29 cellular contexts compared by ENCODE assay signal in the genomic region with DNA sequence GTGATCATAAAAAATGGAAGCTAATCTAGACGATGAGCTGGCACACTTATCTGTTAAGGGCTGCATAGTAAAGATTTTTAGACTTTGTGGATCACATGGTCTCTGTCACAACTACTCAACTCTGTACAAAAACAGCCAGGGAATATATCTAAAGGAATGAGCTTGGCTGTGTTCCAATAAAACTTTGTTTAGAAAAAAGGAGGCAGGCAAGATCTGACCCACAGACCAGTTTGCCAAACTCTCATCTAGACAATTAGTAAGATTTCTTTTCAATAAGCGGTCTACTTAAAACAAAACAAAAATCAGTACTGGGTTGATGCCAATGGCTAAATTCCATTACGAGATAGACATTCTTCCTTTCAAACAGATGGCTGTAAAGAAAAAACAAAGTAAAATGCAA. TPM values are rescaled to one million over a fixed set of nuclear protein-coding genes. Genes with fewer than 3 reads are reported as not detected.
DNase-seq lines count a peak whose midpoint lies in the region; ATAC-seq and TF ChIP-seq lines count a peak whose summit lies in the region.
"Had no signal": no experiment of that assay in that cellular context is flagged by ENCODE, and none has a peak within 500 bp of the region (broad histone marks: within the 10 kb centered on the region; RNA-seq: fewer than 3 reads in every experiment).

No MANE protein-coding gene starts in this region.

- CTCF ChIA-PET in activated naive CD4-positive, alpha-beta T cell treated with anti-CD3 and anti-CD28 coated beads for 36 hours (lab: Charles Lee): interaction anchor here (1.2 kb wide), 1 partner anchor 13 kb away, joined by 3 read pairs; no protein-coding TSS in a partner anchor
- CTCF ChIA-PET in activated CD8-positive, alpha-beta T cell treated with anti-CD3 and anti-CD28 coated beads, Interleukin-2, amount 10 ng/mL, durations not matched to agents 7 days and 5 days (lab: Charles Lee): no interaction called here

- POLR2A ChIA-PET in activated CD8-positive, alpha-beta T cell treated with anti-CD3 and anti-CD28 coated beads, Interleukin-2, amount 10 ng/mL, durations not matched to agents 7 days and 5 days (lab: Charles Lee): interaction anchor here (0.9 to 1.1 kb wide), 2 partner anchors 53 to 104 kb away, joined by 3 read pairs; partner anchors contain the start of gene RETREG1

- H3K36me3 Mint-ChIP-seq in activated naive CD4-positive, alpha-beta T cell treated with anti-CD3 and anti-CD28 coated beads for 36 hours (ENCODE audit: low read depth): no peaks in the 10 kb centered on the region
- no peaks in the 10 kb centered on the region for H3K36me3 Mint-ChIP-seq in activated CD8-positive, alpha-beta T cell treated with anti-CD3 and anti-CD28 coated beads, Interleukin-2, amount 10 ng/mL, durations not matched to agents 7 days and 5 days (ENCODE audit: low read depth)
- H3K36me3 Mint-ChIP-seq in stimulated activated effector memory CD8-positive, alpha-beta T cell treated with anti-CD3 and anti-CD28 coated beads, Interleukin-12 subunit alpha, Interleukin-12 subunit beta, amount 100 ng/mL, for 72 hours: no peaks in the 10 kb centered on the region
- H3K36me3 Mint-ChIP-seq: CD4-positive, alpha-beta memory T cell; IgD-negative memory B cell; naive thymus-derived CD4-positive, alpha-beta T cell had no signal

- no peaks in the 10 kb centered on the region for H3K27me3 Mint-ChIP-seq in activated naive CD4-positive, alpha-beta T cell treated with anti-CD3 and anti-CD28 coated beads for 36 hours (ENCODE audit: low read depth)
- peaks cover 1% of the 10 kb centered on the region for H3K27me3 Mint-ChIP-seq in activated CD8-positive, alpha-beta T cell treated with anti-CD3 and anti-CD28 coated beads, Interleukin-2, amount 10 ng/mL, durations not matched to agents 7 days and 5 days (ENCODE audit: low read depth)
- H3K27me3 Mint-ChIP-seq: CD4-positive, alpha-beta memory T cell; IgD-negative memory B cell; stimulated activated naive CD8-positive, alpha-beta T cell treated with anti-CD3 and anti-CD28 coated beads, Interleukin-15, amount 100 ng/mL, for 72 hours had no signal

- H3K4me3 ChIP-seq in AG10803 (ENCODE audit: low read length): no peak overlapping the region
- H3K4me3 ChIP-seq: HAP-1, skin epidermis had no signal

- DNase-seq in AG10803 (ENCODE audit: low read depth): peak; percentile 56
- peak; percentile 74 for DNase-seq in amniotic stem cell (lab: John Stamatoyannopoulos, UW)
- DNase-seq in fibroblast of gingiva (ENCODE audit: low read depth): peak; percentile 81
- peak; percentile 59 for DNase-seq in non-pigmented ciliary epithelial cell (ENCODE audit: low read depth)
- no peak for DNase-seq in activated naive CD4-positive, alpha-beta T cell treated with anti-CD3 and anti-CD28 coated beads for 36 hours
- DNase-seq in activated CD8-positive, alpha-beta T cell treated with anti-CD3 and anti-CD28 coated beads, Interleukin-2, amount 10 ng/mL, durations not matched to agents 7 days and 5 days: no peak
- no peak for DNase-seq in stimulated activated effector memory CD8-positive, alpha-beta T cell treated with anti-CD3 and anti-CD28 coated beads, Interleukin-12 subunit alpha, Interleukin-12 subunit beta, amount 100 ng/mL, for 72 hours (ENCODE audit: low spot score in 2 of 2)
- DNase-seq in SKM-1 (lab: John Stamatoyannopoulos, UW; ENCODE audit: unreplicated experiment): no peak
- DNase-seq: activated T-cell treated with anti-CD3 and anti-CD28 coated beads, Interleukin-2, amount 50 U/mL, for 72 hours; CD4-positive, alpha-beta memory T cell; DMS153; effector memory CD4-positive, alpha-beta T cell; foreskin keratinocyte; hypothalamus; mammary epithelial cell; naive thymus-derived CD4-positive, alpha-beta T cell; NCI-H1436; NCI-H2171 treated with DMSO at 0.1 percent for 48 hours; NCI-H82; OCI-M1; Right ventricle myocardium superior; stimulated activated CD4-positive, alpha-beta T cell treated with anti-CD3 and anti-CD28 coated beads, Interleukin-2, amount 100 ng/mL, for 48 hours; stimulated activated naive CD8-positive, alpha-beta T cell treated with anti-CD3 and anti-CD28 coated beads, Interleukin-15, amount 100 ng/mL, for 72 hours had no signal

- no peak for ATAC-seq in activated CD8-positive, alpha-beta T cell treated with anti-CD3 and anti-CD28 coated beads, Interleukin-2, amount 10 ng/mL, durations not matched to agents 7 days and 5 days
- ATAC-seq in stimulated activated effector memory CD8-positive, alpha-beta T cell treated with anti-CD3 and anti-CD28 coated beads, Interleukin-12 subunit alpha, Interleukin-12 subunit beta, amount 100 ng/mL, for 72 hours: no peak
- ATAC-seq: activated naive CD4-positive, alpha-beta T cell treated with anti-CD3 and anti-CD28 coated beads, Interleukin-2, amount 50 U/mL, for 72 hours; activated T-cell treated with anti-CD3 and anti-CD28 coated beads, Interleukin-2, amount 50 U/mL, for 72 hours; foreskin keratinocyte; naive thymus-derived CD4-positive, alpha-beta T cell; stimulated activated naive CD8-positive, alpha-beta T cell treated with anti-CD3 and anti-CD28 coated beads, Interleukin-15, amount 100 ng/mL, for 72 hours; WTC11 had no signal

- H3K9me3 Mint-ChIP-seq in activated naive CD4-positive, alpha-beta T cell treated with anti-CD3 and anti-CD28 coated beads for 36 hours: no peaks in the 10 kb centered on the region
- no peaks in the 10 kb centered on the region for H3K9me3 Mint-ChIP-seq in activated CD8-positive, alpha-beta T cell treated with anti-CD3 and anti-CD28 coated beads, Interleukin-2, amount 10 ng/mL, durations not matched to agents 7 days and 5 days (ENCODE audit: insufficient read depth)
- H3K9me3 Mint-ChIP-seq in stimulated activated effector memory CD8-positive, alpha-beta T cell treated with anti-CD3 and anti-CD28 coated beads, Interleukin-12 subunit alpha, Interleukin-12 subunit beta, amount 100 ng/mL, for 72 hours: no peaks in the 10 kb centered on the region
- H3K9me3 Mint-ChIP-seq: activated T-cell treated with anti-CD3 and anti-CD28 coated beads, Interleukin-2, amount 50 U/mL, for 72 hours; CD4-positive, alpha-beta memory T cell; IgD-negative memory B cell; stimulated activated naive CD8-positive, alpha-beta T cell treated with anti-CD3 and anti-CD28 coated beads, Interleukin-15, amount 100 ng/mL, for 72 hours; T-helper 1 cell treated with Interleukin-12 subunit alpha and Interleukin-12 subunit beta and Interleukin-4 antibody, amounts not matched to agents 30 μg/mL and 1 μg/mL, for 36 hours; WTC11 had no signal

- H3K4me1 Mint-ChIP-seq in activated naive CD4-positive, alpha-beta T cell treated with anti-CD3 and anti-CD28 coated beads for 36 hours (ENCODE audit: low read depth): peaks cover 11% of the 10 kb centered on the region
- peaks cover 6% of the 10 kb centered on the region for H3K4me1 Mint-ChIP-seq in activated CD8-positive, alpha-beta T cell treated with anti-CD3 and anti-CD28 coated beads, Interleukin-2, amount 10 ng/mL, durations not matched to agents 7 days and 5 days (ENCODE audit: low read depth)
- no peaks in the 10 kb centered on the region for H3K4me1 Mint-ChIP-seq in stimulated activated effector memory CD8-positive, alpha-beta T cell treated with anti-CD3 and anti-CD28 coated beads, Interleukin-12 subunit alpha, Interleukin-12 subunit beta, amount 100 ng/mL, for 72 hours
- H3K4me1 Mint-ChIP-seq: WTC11 had no signal

- H3K4me3 Mint-ChIP-seq in activated naive CD4-positive, alpha-beta T cell treated with anti-CD3 and anti-CD28 coated beads for 36 hours: no peak overlapping the region
- H3K4me3 Mint-ChIP-seq in activated CD8-positive, alpha-beta T cell treated with anti-CD3 and anti-CD28 coated beads, Interleukin-2, amount 10 ng/mL, durations not matched to agents 7 days and 5 days: no peak overlapping the region
- H3K4me3 Mint-ChIP-seq in stimulated activated effector memory CD8-positive, alpha-beta T cell treated with anti-CD3 and anti-CD28 coated beads, Interleukin-12 subunit alpha, Interleukin-12 subunit beta, amount 100 ng/mL, for 72 hours: no peak overlapping the region
- H3K4me3 Mint-ChIP-seq: activated T-cell treated with anti-CD3 and anti-CD28 coated beads, Interleukin-2, amount 50 U/mL, for 72 hours; CD4-positive, alpha-beta memory T cell; IgD-negative memory B cell; naive thymus-derived CD4-positive, alpha-beta T cell; stimulated activated naive CD8-positive, alpha-beta T cell treated with anti-CD3 and anti-CD28 coated beads, Interleukin-15, amount 100 ng/mL, for 72 hours; T-helper 1 cell treated with Interleukin-12 subunit alpha and Interleukin-12 subunit beta and Interleukin-4 antibody, amounts not matched to agents 30 μg/mL and 1 μg/mL, for 36 hours; WTC11 had no signal

- H3K27ac Mint-ChIP-seq in activated naive CD4-positive, alpha-beta T cell treated with anti-CD3 and anti-CD28 coated beads for 36 hours: no peak overlapping the region
- H3K27ac Mint-ChIP-seq in activated CD8-positive, alpha-beta T cell treated with anti-CD3 and anti-CD28 coated beads, Interleukin-2, amount 10 ng/mL, durations not matched to agents 7 days and 5 days: no peak overlapping the region
- H3K27ac Mint-ChIP-seq in stimulated activated effector memory CD8-positive, alpha-beta T cell treated with anti-CD3 and anti-CD28 coated beads, Interleukin-12 subunit alpha, Interleukin-12 subunit beta, amount 100 ng/mL, for 72 hours: no peak overlapping the region
- H3K27ac Mint-ChIP-seq: activated naive CD4-positive, alpha-beta T cell treated with anti-CD3 and anti-CD28 coated beads, Interleukin-2, amount 50 U/mL, for 72 hours; activated T-cell treated with anti-CD3 and anti-CD28 coated beads, Interleukin-2, amount 50 U/mL, for 72 hours; CD4-positive, alpha-beta memory T cell; IgD-negative memory B cell; naive thymus-derived CD4-positive, alpha-beta T cell; stimulated activated naive CD8-positive, alpha-beta T cell treated with anti-CD3 and anti-CD28 coated beads, Interleukin-15, amount 100 ng/mL, for 72 hours; T-helper 1 cell treated with Interleukin-12 subunit alpha and Interleukin-12 subunit beta and Interleukin-4 antibody, amounts not matched to agents 30 μg/mL and 1 μg/mL, for 36 hours; WTC11 had no signal

- intact Hi-C loops in activated naive CD4-positive, alpha-beta T cell treated with anti-CD3 and anti-CD28 coated beads for 36 hours (cut with micrococcal nuclease): no loop called here

- no peak for TF ChIP-seq CTCF in AG10803 (conservative IDR thresholded peaks at IDR 0.05; ENCODE audit: low read length)

RNA-seq across cellular contexts. Expression of gene RETREG1, which starts 53.0 kb away (rescaled TPM):
- total RNA-seq in activated naive CD4-positive, alpha-beta T cell treated with anti-CD3 and anti-CD28 coated beads for 36 hours: 10 to 100 TPM; 19.3 to 20.0 TPM
- total RNA-seq in activated CD8-positive, alpha-beta T cell treated with anti-CD3 and anti-CD28 coated beads, Interleukin-2, amount 10 ng/mL, durations not matched to agents 7 days and 5 days: 10 to 100 TPM; 47.1 to 51.8 TPM

Comparison
In these comparisons a context has a peak if more than half of its experiments do, and no peak if none do; other contexts are left out.
1. DNase-seq: peak in AG10803 (single experiment), amniotic stem cell (single experiment), fibroblast of gingiva (single experiment) and non-pigmented ciliary epithelial cell (single experiment); none in activated naive CD4-positive, alpha-beta T cell treated with anti-CD3 and anti-CD28 coated beads for 36 hours (single experiment), activated CD8-positive, alpha-beta T cell treated with anti-CD3 and anti-CD28 coated beads, Interleukin-2, amount 10 ng/mL, durations not matched to agents 7 days and 5 days (single experiment), stimulated activated effector memory CD8-positive, alpha-beta T cell treated with anti-CD3 and anti-CD28 coated beads, Interleukin-12 subunit alpha, Interleukin-12 subunit beta, amount 100 ng/mL, for 72 hours (0 of 2) and SKM-1 (single experiment).